8 cellular contexts compared by ENCODE assay signal in the genomic region with DNA sequence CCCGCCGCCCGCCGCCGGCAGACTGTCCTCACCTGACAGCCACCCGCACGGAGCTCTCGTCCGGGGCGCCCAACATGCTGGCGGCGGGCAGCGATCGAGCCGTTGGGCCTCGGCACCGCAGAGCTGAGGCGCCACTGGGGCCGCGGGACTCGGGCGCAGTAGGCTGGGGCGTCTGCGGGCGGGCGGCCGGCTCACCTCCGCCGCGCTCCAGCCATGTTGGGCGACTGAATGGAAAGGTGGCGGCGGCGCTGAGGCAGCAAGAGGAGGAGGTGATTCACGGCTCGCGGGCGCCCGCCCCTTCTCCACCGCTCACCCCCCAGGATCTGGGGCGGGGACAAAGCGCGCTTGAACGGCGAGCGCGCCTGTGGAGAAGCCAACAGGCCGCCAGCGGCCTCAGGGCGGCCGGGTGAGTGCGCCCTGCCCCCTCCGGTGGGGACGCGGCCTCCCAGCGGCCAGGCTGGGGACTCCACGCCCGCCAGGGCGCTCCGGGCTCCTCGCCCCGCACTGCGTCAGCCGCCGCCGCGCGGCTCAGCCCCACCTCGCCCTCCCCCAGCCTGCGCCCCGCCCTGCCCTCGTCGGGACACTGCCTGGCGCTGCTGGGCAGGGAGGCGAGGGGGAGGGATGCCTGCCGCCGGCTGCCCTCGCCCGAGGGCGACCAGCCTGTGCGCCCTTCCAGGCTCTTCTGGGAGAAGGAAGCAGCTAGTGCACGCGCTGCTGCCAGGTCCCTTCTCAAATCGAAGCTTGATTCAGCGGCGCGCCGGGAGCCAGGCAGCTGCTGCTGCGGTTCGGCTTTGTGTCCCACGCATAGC. TPM values are rescaled to one million over a fixed set of nuclear protein-coding genes. Genes with fewer than 3 reads are reported as not detected.
A peak's percentile ranks its signal among the peaks of the same experiment; 100 is the strongest.
DNase-seq lines count a peak whose midpoint lies in the region; ATAC-seq and TF ChIP-seq lines count a peak whose summit lies in the region.

A gene with protein sequence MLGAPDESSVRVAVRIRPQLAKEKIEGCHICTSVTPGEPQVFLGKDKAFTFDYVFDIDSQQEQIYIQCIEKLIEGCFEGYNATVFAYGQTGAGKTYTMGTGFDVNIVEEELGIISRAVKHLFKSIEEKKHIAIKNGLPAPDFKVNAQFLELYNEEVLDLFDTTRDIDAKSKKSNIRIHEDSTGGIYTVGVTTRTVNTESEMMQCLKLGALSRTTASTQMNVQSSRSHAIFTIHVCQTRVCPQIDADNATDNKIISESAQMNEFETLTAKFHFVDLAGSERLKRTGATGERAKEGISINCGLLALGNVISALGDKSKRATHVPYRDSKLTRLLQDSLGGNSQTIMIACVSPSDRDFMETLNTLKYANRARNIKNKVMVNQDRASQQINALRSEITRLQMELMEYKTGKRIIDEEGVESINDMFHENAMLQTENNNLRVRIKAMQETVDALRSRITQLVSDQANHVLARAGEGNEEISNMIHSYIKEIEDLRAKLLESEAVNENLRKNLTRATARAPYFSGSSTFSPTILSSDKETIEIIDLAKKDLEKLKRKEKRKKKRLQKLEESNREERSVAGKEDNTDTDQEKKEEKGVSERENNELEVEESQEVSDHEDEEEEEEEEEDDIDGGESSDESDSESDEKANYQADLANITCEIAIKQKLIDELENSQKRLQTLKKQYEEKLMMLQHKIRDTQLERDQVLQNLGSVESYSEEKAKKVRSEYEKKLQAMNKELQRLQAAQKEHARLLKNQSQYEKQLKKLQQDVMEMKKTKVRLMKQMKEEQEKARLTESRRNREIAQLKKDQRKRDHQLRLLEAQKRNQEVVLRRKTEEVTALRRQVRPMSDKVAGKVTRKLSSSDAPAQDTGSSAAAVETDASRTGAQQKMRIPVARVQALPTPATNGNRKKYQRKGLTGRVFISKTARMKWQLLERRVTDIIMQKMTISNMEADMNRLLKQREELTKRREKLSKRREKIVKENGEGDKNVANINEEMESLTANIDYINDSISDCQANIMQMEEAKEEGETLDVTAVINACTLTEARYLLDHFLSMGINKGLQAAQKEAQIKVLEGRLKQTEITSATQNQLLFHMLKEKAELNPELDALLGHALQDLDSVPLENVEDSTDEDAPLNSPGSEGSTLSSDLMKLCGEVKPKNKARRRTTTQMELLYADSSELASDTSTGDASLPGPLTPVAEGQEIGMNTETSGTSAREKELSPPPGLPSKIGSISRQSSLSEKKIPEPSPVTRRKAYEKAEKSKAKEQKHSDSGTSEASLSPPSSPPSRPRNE (N-terminal part only) (minus strand): TSS at position 226 of the 809 bp plus-strand sequence. CDS start 150 bp downstream, at position 76.

- POLR2A ChIA-PET in activated CD4-positive, alpha-beta T cell treated with anti-CD3 and anti-CD28 coated beads, Interleukin-2, amount 10 ng/mL, durations not matched to agents 7 days and 5 days (lab: Charles Lee), result interaction anchor here (0.9 kb wide), 1 partner anchor 125 kb away, joined by 3 read pairs; no protein-coding TSS in a partner anchor

- peaks cover 30% of the 10 kb centered on the region for H3K27me3 Mint-ChIP-seq in activated CD4-positive, alpha-beta T cell treated with anti-CD3 and anti-CD28 coated beads, Interleukin-2, amount 10 ng/mL, durations not matched to agents 7 days and 5 days

- no peaks in the 10 kb centered on the region for H3K36me3 Mint-ChIP-seq in activated CD4-positive, alpha-beta T cell treated with anti-CD3 and anti-CD28 coated beads, Interleukin-2, amount 10 ng/mL, durations not matched to agents 7 days and 5 days (ENCODE audit: low read depth)

- peak; percentile 26 for TF ChIP-seq CTCF in AG09319 (IDR thresholded peaks at IDR 0.05; ENCODE audit: low read depth, low read length)

- H3K4me1 Mint-ChIP-seq in activated CD4-positive, alpha-beta T cell treated with anti-CD3 and anti-CD28 coated beads, Interleukin-2, amount 10 ng/mL, durations not matched to agents 7 days and 5 days, result peaks cover 21% of the 10 kb centered on the region

- CTCF ChIA-PET in activated CD4-positive, alpha-beta T cell treated with anti-CD3 and anti-CD28 coated beads, Interleukin-2, amount 10 ng/mL, durations not matched to agents 7 days and 5 days (lab: Charles Lee), result interaction anchor here (0.6 to 1.8 kb wide), 6 partner anchors 10 to 177 kb away, joined by 3 to 5 read pairs (median 4); partner anchors contain the start of gene ABCD2

- peak within 1 kb of the TSS; percentile 75 for H3K4me3 Mint-ChIP-seq in activated CD4-positive, alpha-beta T cell treated with anti-CD3 and anti-CD28 coated beads, Interleukin-2, amount 10 ng/mL, durations not matched to agents 7 days and 5 days

- no peaks in the 10 kb centered on the region for H3K9me3 Mint-ChIP-seq in activated CD4-positive, alpha-beta T cell treated with anti-CD3 and anti-CD28 coated beads, Interleukin-2, amount 10 ng/mL, durations not matched to agents 7 days and 5 days

- ATAC-seq in GM19025 (IDR thresholded peaks at IDR 0.05; ENCODE audit: low read depth, unreplicated experiment) (peak; percentile 92), HG03280 (IDR thresholded peaks at IDR 0.05; ENCODE audit: unreplicated experiment) (peak; percentile 95), left lobe of liver (peak; percentile 89)

- DNase-seq in AG09319 (ENCODE audit: extremely low read depth, low read depth), result peak; percentile 74
- peak; percentile 84 for DNase-seq in NCI-H446 treated with DMSO at 0.1 percent for 48 hours (lab: John Stamatoyannopoulos, UW)
- peak; percentile 81 for DNase-seq in activated CD4-positive, alpha-beta T cell treated with anti-CD3 and anti-CD28 coated beads, Interleukin-2, amount 10 ng/mL, durations not matched to agents 7 days and 5 days
- peak; percentile 49 for DNase-seq in cortex of kidney (lab: John Stamatoyannopoulos, UW)
- peak; percentile 97 for DNase-seq in left lobe of liver (ENCODE audit: low spot score)
- peak; percentile 81 for DNase-seq in stimulated activated CD4-positive, alpha-beta T cell treated with anti-CD3 and anti-CD28 coated beads, Interleukin-2, amount 100 ng/mL, for 4 hours (ENCODE audit: low read depth)

- H3K27ac Mint-ChIP-seq in activated CD4-positive, alpha-beta T cell treated with anti-CD3 and anti-CD28 coated beads, Interleukin-2, amount 10 ng/mL, durations not matched to agents 7 days and 5 days, result peak within 1 kb of the TSS; percentile 88

RNA-seq across cellular contexts. Expression of the gene that starts here (rescaled TPM):
- total RNA-seq in activated CD4-positive, alpha-beta T cell treated with anti-CD3 and anti-CD28 coated beads, Interleukin-2, amount 10 ng/mL, durations not matched to agents 7 days and 5 days, result 10 to 100 TPM; 13.0 to 13.1 TPM
- 18.8 TPM for total RNA-seq in left lobe of liver

Comparison
In these comparisons a context has a peak if more than half of its experiments do, and no peak if none do; other contexts are left out.
1. Peak in every context shown above with its lines: DNase-seq and ATAC-seq.